In the genomic region with DNA sequence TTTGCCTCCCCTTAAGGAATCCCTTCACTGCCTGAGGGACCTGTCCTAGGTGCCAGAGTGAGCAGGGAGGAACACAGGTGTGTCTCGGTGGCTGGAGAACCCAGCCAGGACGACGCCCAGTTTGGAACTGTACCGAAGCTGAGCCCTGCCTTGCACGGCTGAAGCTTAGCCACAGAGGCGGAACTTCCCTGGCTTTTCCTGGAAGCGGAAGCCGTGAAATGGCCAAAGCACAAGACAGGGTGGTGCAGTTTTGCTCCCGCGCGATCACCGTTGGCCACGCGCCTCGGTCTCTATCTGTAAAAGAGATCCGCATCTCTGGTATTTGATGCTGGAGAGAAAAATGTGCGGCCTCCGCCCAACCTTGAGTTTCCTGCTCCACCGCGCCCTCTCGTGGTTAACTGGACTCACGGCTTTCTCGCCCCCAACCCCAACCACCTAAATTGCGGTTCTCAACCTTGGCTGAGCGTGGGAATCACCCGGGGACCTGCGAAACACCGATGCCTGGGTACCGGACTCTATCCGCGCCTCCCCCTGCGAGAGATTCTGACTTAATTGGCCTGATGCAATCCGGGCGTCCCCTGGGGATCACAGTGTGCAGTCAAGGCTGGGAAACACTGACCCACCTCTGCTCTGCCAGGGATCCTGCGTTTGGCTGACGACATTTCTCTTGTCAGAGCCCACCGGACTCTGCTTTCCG, we compare ENCODE assay signal across 1 cellular context.
TF ChIP-seq lines count a peak whose summit lies in the region.

No MANE protein-coding gene starts in this region.

TF ChIP-seq in HEK293, 187 proteins besides CTCF, POLR2A, EP300 and RAD21 (continued from another document and continues in another):
- TF ChIP-seq, protein P1, sequence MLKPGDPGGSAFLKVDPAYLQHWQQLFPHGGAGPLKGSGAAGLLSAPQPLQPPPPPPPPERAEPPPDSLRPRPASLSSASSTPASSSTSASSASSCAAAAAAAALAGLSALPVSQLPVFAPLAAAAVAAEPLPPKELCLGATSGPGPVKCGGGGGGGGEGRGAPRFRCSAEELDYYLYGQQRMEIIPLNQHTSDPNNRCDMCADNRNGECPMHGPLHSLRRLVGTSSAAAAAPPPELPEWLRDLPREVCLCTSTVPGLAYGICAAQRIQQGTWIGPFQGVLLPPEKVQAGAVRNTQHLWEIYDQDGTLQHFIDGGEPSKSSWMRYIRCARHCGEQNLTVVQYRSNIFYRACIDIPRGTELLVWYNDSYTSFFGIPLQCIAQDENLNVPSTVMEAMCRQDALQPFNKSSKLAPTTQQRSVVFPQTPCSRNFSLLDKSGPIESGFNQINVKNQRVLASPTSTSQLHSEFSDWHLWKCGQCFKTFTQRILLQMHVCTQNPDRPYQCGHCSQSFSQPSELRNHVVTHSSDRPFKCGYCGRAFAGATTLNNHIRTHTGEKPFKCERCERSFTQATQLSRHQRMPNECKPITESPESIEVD (tag by site-specific recombination; IDR thresholded peaks at IDR 0.05), result no peak
- TF ChIP-seq TCF7L2 (IDR thresholded peaks at IDR 0.05; ENCODE audit: borderline replicate concordance, low read depth, low read length), result no peak
- TF ChIP-seq ZBTB21 (tag by site-specific recombination; IDR thresholded peaks at IDR 0.05), result peak; percentile 54; the same call in 1 of the 2 replicates
- TF ChIP-seq ZNF658 (tag by site-specific recombination; IDR thresholded peaks at IDR 0.05), result no peak
- TF ChIP-seq ZNF555 (tag by site-specific recombination; conservative IDR thresholded peaks at IDR 0.05), result no peak
- TF ChIP-seq, protein P2, sequence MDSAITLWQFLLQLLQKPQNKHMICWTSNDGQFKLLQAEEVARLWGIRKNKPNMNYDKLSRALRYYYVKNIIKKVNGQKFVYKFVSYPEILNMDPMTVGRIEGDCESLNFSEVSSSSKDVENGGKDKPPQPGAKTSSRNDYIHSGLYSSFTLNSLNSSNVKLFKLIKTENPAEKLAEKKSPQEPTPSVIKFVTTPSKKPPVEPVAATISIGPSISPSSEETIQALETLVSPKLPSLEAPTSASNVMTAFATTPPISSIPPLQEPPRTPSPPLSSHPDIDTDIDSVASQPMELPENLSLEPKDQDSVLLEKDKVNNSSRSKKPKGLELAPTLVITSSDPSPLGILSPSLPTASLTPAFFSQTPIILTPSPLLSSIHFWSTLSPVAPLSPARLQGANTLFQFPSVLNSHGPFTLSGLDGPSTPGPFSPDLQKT (IDR thresholded peaks at IDR 0.05; ENCODE audit: borderline replicate concordance, low read depth, low read length), result no peak
- no peak for TF ChIP-seq ZNF837 (tag by site-specific recombination; IDR thresholded peaks at IDR 0.05)
- TF ChIP-seq, protein P3, sequence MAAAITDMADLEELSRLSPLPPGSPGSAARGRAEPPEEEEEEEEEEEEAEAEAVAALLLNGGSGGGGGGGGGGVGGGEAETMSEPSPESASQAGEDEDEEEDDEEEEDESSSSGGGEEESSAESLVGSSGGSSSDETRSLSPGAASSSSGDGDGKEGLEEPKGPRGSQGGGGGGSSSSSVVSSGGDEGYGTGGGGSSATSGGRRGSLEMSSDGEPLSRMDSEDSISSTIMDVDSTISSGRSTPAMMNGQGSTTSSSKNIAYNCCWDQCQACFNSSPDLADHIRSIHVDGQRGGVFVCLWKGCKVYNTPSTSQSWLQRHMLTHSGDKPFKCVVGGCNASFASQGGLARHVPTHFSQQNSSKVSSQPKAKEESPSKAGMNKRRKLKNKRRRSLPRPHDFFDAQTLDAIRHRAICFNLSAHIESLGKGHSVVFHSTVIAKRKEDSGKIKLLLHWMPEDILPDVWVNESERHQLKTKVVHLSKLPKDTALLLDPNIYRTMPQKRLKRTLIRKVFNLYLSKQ (tag by site-specific recombination; IDR thresholded peaks at IDR 0.05; ENCODE audit: borderline replicate concordance), result no peak
- TF ChIP-seq, protein P4, sequence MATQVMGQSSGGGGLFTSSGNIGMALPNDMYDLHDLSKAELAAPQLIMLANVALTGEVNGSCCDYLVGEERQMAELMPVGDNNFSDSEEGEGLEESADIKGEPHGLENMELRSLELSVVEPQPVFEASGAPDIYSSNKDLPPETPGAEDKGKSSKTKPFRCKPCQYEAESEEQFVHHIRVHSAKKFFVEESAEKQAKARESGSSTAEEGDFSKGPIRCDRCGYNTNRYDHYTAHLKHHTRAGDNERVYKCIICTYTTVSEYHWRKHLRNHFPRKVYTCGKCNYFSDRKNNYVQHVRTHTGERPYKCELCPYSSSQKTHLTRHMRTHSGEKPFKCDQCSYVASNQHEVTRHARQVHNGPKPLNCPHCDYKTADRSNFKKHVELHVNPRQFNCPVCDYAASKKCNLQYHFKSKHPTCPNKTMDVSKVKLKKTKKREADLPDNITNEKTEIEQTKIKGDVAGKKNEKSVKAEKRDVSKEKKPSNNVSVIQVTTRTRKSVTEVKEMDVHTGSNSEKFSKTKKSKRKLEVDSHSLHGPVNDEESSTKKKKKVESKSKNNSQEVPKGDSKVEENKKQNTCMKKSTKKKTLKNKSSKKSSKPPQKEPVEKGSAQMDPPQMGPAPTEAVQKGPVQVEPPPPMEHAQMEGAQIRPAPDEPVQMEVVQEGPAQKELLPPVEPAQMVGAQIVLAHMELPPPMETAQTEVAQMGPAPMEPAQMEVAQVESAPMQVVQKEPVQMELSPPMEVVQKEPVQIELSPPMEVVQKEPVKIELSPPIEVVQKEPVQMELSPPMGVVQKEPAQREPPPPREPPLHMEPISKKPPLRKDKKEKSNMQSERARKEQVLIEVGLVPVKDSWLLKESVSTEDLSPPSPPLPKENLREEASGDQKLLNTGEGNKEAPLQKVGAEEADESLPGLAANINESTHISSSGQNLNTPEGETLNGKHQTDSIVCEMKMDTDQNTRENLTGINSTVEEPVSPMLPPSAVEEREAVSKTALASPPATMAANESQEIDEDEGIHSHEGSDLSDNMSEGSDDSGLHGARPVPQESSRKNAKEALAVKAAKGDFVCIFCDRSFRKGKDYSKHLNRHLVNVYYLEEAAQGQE (tag by site-specific recombination; IDR thresholded peaks at IDR 0.05), result 0 out of 2 replicates have a peak, but pooled peaks have one; percentile 46
- no peak for TF ChIP-seq ZNF560 (tag by site-specific recombination; IDR thresholded peaks at IDR 0.05; ENCODE audit: borderline replicate concordance)
- peak; percentile 90 for TF ChIP-seq ZNF660 (tag by site-specific recombination; IDR thresholded peaks at IDR 0.05)
- TF ChIP-seq ZBTB1 (tag by site-specific recombination; IDR thresholded peaks at IDR 0.05), result no peak
- TF ChIP-seq ZNF792 (tag by site-specific recombination; IDR thresholded peaks at IDR 0.05), result no peak
- no peak for TF ChIP-seq ZNF114 (tag by site-specific recombination; IDR thresholded peaks at IDR 0.05)
- TF ChIP-seq ZNF530 (tag by site-specific recombination; IDR thresholded peaks at IDR 0.05; ENCODE audit: low read depth), result no peak
- no peak for TF ChIP-seq ZNF302 (tag by site-specific recombination; IDR thresholded peaks at IDR 0.05; ENCODE audit: low read depth)
- TF ChIP-seq KLF7 (tag by site-specific recombination; IDR thresholded peaks at IDR 0.05; ENCODE audit: borderline replicate concordance), result peak; percentile 25; the same call in 1 of the 2 replicates
- TF ChIP-seq KLF1 (tag by site-specific recombination; IDR thresholded peaks at IDR 0.05), result peak; percentile 72
- peak; percentile 65 for TF ChIP-seq EGR2 (tag by site-specific recombination; IDR thresholded peaks at IDR 0.05; ENCODE audit: low read depth)
- no peak for TF ChIP-seq MEIS1 (CRISPR knock-in tag; IDR thresholded peaks at IDR 0.05; ENCODE audit: borderline replicate concordance)
- TF ChIP-seq ZBTB20 (tag by site-specific recombination; IDR thresholded peaks at IDR 0.05), result peak; percentile 100
- TF ChIP-seq TRIM28 (IDR thresholded peaks at IDR 0.05; ENCODE audit: borderline replicate concordance, low read length), result peak; percentile 56; the same call in 1 of the 2 replicates
- no peak for TF ChIP-seq ZNF10 (tag by site-specific recombination; IDR thresholded peaks at IDR 0.05)
- no peak for TF ChIP-seq HOXC10 (CRISPR knock-in tag; IDR thresholded peaks at IDR 0.05)
- TF ChIP-seq, protein P5, sequence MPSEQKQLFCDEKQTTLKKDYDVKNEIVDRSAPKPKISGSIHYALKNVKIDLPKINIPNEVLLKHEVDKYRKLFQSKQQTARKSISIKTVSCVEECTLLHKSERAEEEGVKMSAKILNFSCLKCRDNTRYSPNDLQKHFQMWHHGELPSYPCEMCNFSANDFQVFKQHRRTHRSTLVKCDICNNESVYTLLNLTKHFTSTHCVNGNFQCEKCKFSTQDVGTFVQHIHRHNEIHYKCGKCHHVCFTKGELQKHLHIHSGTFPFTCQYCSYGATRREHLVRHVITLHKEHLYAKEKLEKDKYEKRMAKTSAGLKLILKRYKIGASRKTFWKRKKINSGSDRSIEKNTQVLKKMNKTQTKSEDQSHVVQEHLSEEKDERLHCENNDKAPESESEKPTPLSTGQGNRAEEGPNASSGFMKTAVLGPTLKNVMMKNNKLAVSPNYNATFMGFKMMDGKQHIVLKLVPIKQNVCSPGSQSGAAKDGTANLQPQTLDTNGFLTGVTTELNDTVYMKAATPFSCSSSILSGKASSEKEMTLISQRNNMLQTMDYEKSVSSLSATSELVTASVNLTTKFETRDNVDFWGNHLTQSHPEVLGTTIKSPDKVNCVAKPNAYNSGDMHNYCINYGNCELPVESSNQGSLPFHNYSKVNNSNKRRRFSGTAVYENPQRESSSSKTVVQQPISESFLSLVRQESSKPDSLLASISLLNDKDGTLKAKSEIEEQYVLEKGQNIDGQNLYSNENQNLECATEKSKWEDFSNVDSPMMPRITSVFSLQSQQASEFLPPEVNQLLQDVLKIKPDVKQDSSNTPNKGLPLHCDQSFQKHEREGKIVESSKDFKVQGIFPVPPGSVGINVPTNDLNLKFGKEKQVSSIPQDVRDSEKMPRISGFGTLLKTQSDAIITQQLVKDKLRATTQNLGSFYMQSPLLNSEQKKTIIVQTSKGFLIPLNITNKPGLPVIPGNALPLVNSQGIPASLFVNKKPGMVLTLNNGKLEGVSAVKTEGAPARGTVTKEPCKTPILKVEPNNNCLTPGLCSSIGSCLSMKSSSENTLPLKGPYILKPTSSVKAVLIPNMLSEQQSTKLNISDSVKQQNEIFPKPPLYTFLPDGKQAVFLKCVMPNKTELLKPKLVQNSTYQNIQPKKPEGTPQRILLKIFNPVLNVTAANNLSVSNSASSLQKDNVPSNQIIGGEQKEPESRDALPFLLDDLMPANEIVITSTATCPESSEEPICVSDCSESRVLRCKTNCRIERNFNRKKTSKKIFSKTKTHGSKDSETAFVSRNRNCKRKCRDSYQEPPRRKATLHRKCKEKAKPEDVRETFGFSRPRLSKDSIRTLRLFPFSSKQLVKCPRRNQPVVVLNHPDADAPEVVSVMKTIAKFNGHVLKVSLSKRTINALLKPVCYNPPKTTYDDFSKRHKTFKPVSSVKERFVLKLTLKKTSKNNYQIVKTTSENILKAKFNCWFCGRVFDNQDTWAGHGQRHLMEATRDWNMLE (tag by site-specific recombination; conservative IDR thresholded peaks at IDR 0.05; ENCODE audit: low read depth), result peak; percentile 13; the same call in 1 of the 2 replicates
- TF ChIP-seq ZNF785 (tag by site-specific recombination; IDR thresholded peaks at IDR 0.05), result 0 out of 2 replicates have a peak, but pooled peaks have one; percentile 34
- TF ChIP-seq, protein P6, sequence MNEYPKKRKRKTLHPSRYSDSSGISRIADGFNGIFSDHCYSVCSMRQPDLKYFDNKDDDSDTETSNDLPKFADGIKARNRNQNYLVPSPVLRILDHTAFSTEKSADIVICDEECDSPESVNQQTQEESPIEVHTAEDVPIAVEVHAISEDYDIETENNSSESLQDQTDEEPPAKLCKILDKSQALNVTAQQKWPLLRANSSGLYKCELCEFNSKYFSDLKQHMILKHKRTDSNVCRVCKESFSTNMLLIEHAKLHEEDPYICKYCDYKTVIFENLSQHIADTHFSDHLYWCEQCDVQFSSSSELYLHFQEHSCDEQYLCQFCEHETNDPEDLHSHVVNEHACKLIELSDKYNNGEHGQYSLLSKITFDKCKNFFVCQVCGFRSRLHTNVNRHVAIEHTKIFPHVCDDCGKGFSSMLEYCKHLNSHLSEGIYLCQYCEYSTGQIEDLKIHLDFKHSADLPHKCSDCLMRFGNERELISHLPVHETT (tag by site-specific recombination; IDR thresholded peaks at IDR 0.05), result no peak; the same call in 1 of the 2 replicates
- TF ChIP-seq ZNF843 (tag by site-specific recombination; IDR thresholded peaks at IDR 0.05), result 0 out of 2 replicates have a peak, but pooled peaks have one; percentile 20
- no peak for TF ChIP-seq HOXA7 (CRISPR knock-in tag; IDR thresholded peaks at IDR 0.05; ENCODE audit: borderline replicate concordance)
- 0 out of 2 replicates have a peak, but pooled peaks have one; percentile 28 for TF ChIP-seq ZNF76 (tag by site-specific recombination; IDR thresholded peaks at IDR 0.05; ENCODE audit: borderline replicate concordance, low read depth)
- no peak for TF ChIP-seq ZNF354C (tag by site-specific recombination; IDR thresholded peaks at IDR 0.05; ENCODE audit: borderline replicate concordance, low read depth)
- no peak for TF ChIP-seq ZNF426 (tag by site-specific recombination; IDR thresholded peaks at IDR 0.05)
- TF ChIP-seq ZNF596 (tag by site-specific recombination; IDR thresholded peaks at IDR 0.05), result no peak
- TF ChIP-seq, protein P7, sequence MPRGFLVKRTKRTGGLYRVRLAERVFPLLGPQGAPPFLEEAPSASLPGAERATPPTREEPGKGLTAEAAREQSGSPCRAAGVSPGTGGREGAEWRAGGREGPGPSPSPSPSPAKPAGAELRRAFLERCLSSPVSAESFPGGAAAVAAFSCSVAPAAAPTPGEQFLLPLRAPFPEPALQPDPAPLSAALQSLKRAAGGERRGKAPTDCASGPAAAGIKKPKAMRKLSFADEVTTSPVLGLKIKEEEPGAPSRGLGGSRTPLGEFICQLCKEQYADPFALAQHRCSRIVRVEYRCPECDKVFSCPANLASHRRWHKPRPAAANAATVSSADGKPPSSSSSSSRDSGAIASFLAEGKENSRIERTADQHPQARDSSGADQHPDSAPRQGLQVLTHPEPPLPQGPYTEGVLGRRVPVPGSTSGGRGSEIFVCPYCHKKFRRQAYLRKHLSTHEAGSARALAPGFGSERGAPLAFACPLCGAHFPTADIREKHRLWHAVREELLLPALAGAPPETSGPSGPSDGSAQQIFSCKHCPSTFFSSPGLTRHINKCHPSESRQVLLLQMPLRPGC (tag by site-specific recombination; IDR thresholded peaks at IDR 0.05), result peak; percentile 22; the same call in 1 of the 2 replicates
- TF ChIP-seq, protein P8, sequence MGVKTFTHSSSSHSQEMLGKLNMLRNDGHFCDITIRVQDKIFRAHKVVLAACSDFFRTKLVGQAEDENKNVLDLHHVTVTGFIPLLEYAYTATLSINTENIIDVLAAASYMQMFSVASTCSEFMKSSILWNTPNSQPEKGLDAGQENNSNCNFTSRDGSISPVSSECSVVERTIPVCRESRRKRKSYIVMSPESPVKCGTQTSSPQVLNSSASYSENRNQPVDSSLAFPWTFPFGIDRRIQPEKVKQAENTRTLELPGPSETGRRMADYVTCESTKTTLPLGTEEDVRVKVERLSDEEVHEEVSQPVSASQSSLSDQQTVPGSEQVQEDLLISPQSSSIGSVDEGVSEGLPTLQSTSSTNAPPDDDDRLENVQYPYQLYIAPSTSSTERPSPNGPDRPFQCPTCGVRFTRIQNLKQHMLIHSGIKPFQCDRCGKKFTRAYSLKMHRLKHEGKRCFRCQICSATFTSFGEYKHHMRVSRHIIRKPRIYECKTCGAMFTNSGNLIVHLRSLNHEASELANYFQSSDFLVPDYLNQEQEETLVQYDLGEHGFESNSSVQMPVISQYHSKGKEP (tag by site-specific recombination; IDR thresholded peaks at IDR 0.05), result no peak; the same call in 1 of the 2 replicates
- TF ChIP-seq ZBTB17 (tag by site-specific recombination; IDR thresholded peaks at IDR 0.05), result peak; percentile 92
- TF ChIP-seq ZNF184 (tag by site-specific recombination; IDR thresholded peaks at IDR 0.05), result no peak
- TF ChIP-seq ZNF777 (tag by site-specific recombination; IDR thresholded peaks at IDR 0.05; ENCODE audit: borderline replicate concordance), result no peak
- TF ChIP-seq ZNF521 (tag by site-specific recombination; IDR thresholded peaks at IDR 0.05), result no peak
- no peak for TF ChIP-seq ZFP37 (tag by site-specific recombination; IDR thresholded peaks at IDR 0.05)
- TF ChIP-seq GLIS2 (tag by site-specific recombination; IDR thresholded peaks at IDR 0.05), result no peak
